ENCODE assay signal across 8 cellular contexts in genomic region chr17:30116345-30116660, GRCh38. TPM values are rescaled to one million over a fixed set of nuclear protein-coding genes. Genes with fewer than 3 reads are reported as not detected.
A peak's percentile ranks its signal among the peaks of the same experiment; 100 is the strongest.
DNase-seq lines count a peak whose midpoint lies in the region; ATAC-seq and TF ChIP-seq lines count a peak whose summit lies in the region.

No MANE protein-coding gene starts in this region.

- peak overlapping the region; percentile 99 to 100 (median 99) for H3K27ac Mint-ChIP-seq in naive B cell

- ATAC-seq in naive B cell (ENCODE audit: low read depth in 2 of 2) (peak; percentile 21 to 31), GM18907 (IDR thresholded peaks at IDR 0.05; ENCODE audit: unreplicated experiment) (no peak)

- H3K27me3 Mint-ChIP-seq in naive B cell, result no peaks in the 10 kb centered on the region

- H3K27me3 ChIP-seq in BE2C (no peaks in the 10 kb centered on the region), HL-60 (ENCODE audit: insufficient read depth, poor library complexity, severe bottlenecking) (no peaks in the 10 kb centered on the region)

- peaks cover 8% of the 10 kb centered on the region for H3K36me3 ChIP-seq in BE2C

- H3K4me1 ChIP-seq in BE2C, result no peaks in the 10 kb centered on the region

- TF ChIP-seq CTCF in BE2C (IDR thresholded peaks at IDR 0.05; ENCODE audit: low read depth, low read length) (no peak), HL-60 (IDR thresholded peaks at IDR 0.05; ENCODE audit: insufficient read depth, low read length) (no peak), choroid plexus epithelial cell (conservative IDR thresholded peaks at IDR 0.05; ENCODE audit: low read depth, low read length) (no peak)

- peak overlapping the region; percentile 91 for H3K27ac ChIP-seq in HL-60 (replicated peaks)

- H3K4me3 ChIP-seq in BE2C (ENCODE audit: low read depth, low read length) (peak overlapping the region; percentile 77), HL-60 (replicated peaks; ENCODE audit: insufficient read depth, low read length) (peak overlapping the region; percentile 75), choroid plexus epithelial cell (ENCODE audit: low read depth, low read length) (peak overlapping the region; percentile 82)

- DNase-seq in BE2C (no peak), HL-60 (ENCODE audit: low read depth in 1 of 2, low spot score in 1 of 2) (no peak), choroid plexus epithelial cell (ENCODE audit: low read depth) (no peak), naive B cell (no peak), COR-L47 (lab: John Stamatoyannopoulos, UW) (no peak), NCI-H226 (no peak), NCI-H1417 treated with DMSO at 0.1 percent for 48 hours (lab: John Stamatoyannopoulos, UW) (no peak)

- H3K36me3 Mint-ChIP-seq in naive B cell, result peaks cover 0 to 7% of the 10 kb centered on the region in 2 donors

- H3K9me3 ChIP-seq in BE2C, result no peaks in the 10 kb centered on the region

- peak overlapping the region; percentile 94 to 100 (median 98) for H3K4me3 Mint-ChIP-seq in naive B cell

- H3K9me3 Mint-ChIP-seq in naive B cell, result no peaks in the 10 kb centered on the region

- H3K4me1 Mint-ChIP-seq in naive B cell, result peaks cover 26 to 45% (median 36%) of the 10 kb centered on the region in 3 donors

RNA-seq across cellular contexts. Expression of gene NSRP1, which starts 0.3 kb away (rescaled TPM):
- polyA plus RNA-seq in BE2C (2012; ENCODE audit: insufficient read depth, insufficient read length, low read depth), result 16.4 TPM
- 10 to 100 TPM; 26.2 to 42.8 (median 34.7) TPM for polyA plus RNA-seq in naive B cell (ENCODE audit: low read depth in 6 of 6)
